In genomic region chr18:42113529-42114191, GRCh38 we compare ENCODE assay signal across 8 cellular contexts.
A peak's percentile ranks its signal among the peaks of the same experiment; 100 is the strongest.
DNase-seq lines count a peak whose midpoint lies in the region; ATAC-seq, FAIRE-seq and TF ChIP-seq lines count a peak whose summit lies in the region.

No MANE protein-coding gene starts in this region.

- no peaks in the 10 kb centered on the region for H3K36me3 ChIP-seq in H1 (ENCODE audit: control insufficient read depth in 2 of 4, insufficient read depth in 4 of 4, low read length in 3 of 4)

- TF ChIP-seq POLR2A in H1 (IDR thresholded peaks at IDR 0.05; ENCODE audit: control extremely low read depth in 1 of 2, low read depth in 2 of 2, low read length in 2 of 2) (no peak), H54 (IDR thresholded peaks at IDR 0.05; ENCODE audit: low read depth, low read length) (no peak)

- WGBS in H1 (ENCODE audit: extremely low coverage in 1 of 2, insufficient coverage in 1 of 2, insufficient read length in 1 of 2, insufficient replicate concordance in 2 of 2, low coverage in 1 of 2, low lambda C conversion rate in 2 of 2, missing lambda C conversion rate in 1 of 2), 2 experiments = 92% methylated on average over 5 of the region's 5 CpGs; no CpG with 5 or more reads in 1 of the 2 experiments

- POLR2A ChIA-PET in H1 (lab: Charles Lee; ENCODE audit: partially characterized antibody) = no interaction called here

- H3K79me1 ChIP-seq in H1 (ENCODE audit: low read depth, low read length) = no peaks in the 10 kb centered on the region

- H2BK120ac ChIP-seq in H1 (replicated peaks; ENCODE audit: low read depth, low read length) = no peak overlapping the region

- H4K8ac ChIP-seq in H1 (ENCODE audit: extremely low read depth, insufficient read depth, low read length) = no peak overlapping the region

- H4K91ac ChIP-seq in H1 (replicated peaks; ENCODE audit: insufficient read length, low read length) = no peak overlapping the region

- no peak overlapping the region for H2BK12ac ChIP-seq in H1 (ENCODE audit: low read depth, low read length)

- H2AFZ ChIP-seq in H1 (ENCODE audit: low read length) = peak overlapping the region; percentile 60

- TF ChIP-seq CTCF in H1 (IDR thresholded peaks at IDR 0.05; ENCODE audit: control extremely low read depth in 1 of 3, insufficient read depth in 1 of 3, low read depth in 1 of 3, low read length in 3 of 3) = no peak

- no peak overlapping the region for H3K23ac ChIP-seq in H1 (ENCODE audit: insufficient read length)

- no peaks in the 10 kb centered on the region for H3K79me2 ChIP-seq in H1 (ENCODE audit: control insufficient read depth in 1 of 2, insufficient read depth in 2 of 2, low read length in 2 of 2)

- H3K18ac ChIP-seq in H1 (ENCODE audit: extremely low read depth, low read length) = no peak overlapping the region

- H3K27ac ChIP-seq in H1 (ENCODE audit: low read depth, low read length) = no peak overlapping the region

- DNase-seq in EL (peak; percentile 24), NCI-H460 (ENCODE audit: extremely low read depth, low read depth) (peak; percentile 18), H1 (ENCODE audit: low read depth in 1 of 2, low spot score in 2 of 2) (no peak), superior temporal gyrus (ENCODE audit: extremely low spot score) (peak; percentile 27), H54 (ENCODE audit: insufficient read length, low spot score) (no peak), NCI-H82 (lab: John Stamatoyannopoulos, UW) (no peak), anterior cingulate cortex (lab: John Stamatoyannopoulos, UW) (no peak)

- no peak overlapping the region for H2BK5ac ChIP-seq in H1 (ENCODE audit: low read depth, low read length)

- CTCF ChIA-PET in H1 (lab: Charles Lee; ENCODE audit: partially characterized antibody) = interaction anchor here (0.6 to 3.0 kb wide), 62 partner anchors 8 to 1479 kb away, joined by 3 to 13 read pairs (median 4); no protein-coding TSS in a partner anchor

- H4K5ac ChIP-seq in H1 (ENCODE audit: insufficient read length, low read depth, low read length) = no peak overlapping the region

- no peak overlapping the region for H2BK20ac ChIP-seq in H1 (ENCODE audit: low read length)

- H3K4me1 ChIP-seq in H1 (replicated peaks in 1 of 4; ENCODE audit: control insufficient read depth in 3 of 4, insufficient read depth in 4 of 4, low read length in 3 of 4) = no peaks in the 10 kb centered on the region

- no peak overlapping the region for H3K56ac ChIP-seq in H1 (replicated peaks; ENCODE audit: insufficient read length, low read depth, low read length)

- H3K14ac ChIP-seq in H1 (ENCODE audit: insufficient read length) = no peak overlapping the region

- no peak overlapping the region for H3K9ac ChIP-seq in H1 (replicated peaks in 1 of 4; ENCODE audit: extremely low read depth in 1 of 4, low read depth in 3 of 4, low read length in 3 of 4)

- H4K20me1 ChIP-seq in H1 (replicated peaks in 1 of 2; ENCODE audit: control insufficient read depth in 1 of 2, insufficient read depth in 2 of 2, low read length in 2 of 2) = no peaks in the 10 kb centered on the region

- no peak overlapping the region for H3K4me3 ChIP-seq in H1 (ENCODE audit: extremely low read depth in 1 of 4, insufficient read depth in 2 of 4, low read depth in 3 of 4, low read length in 4 of 4)

- no peak overlapping the region for H3K4me2 ChIP-seq in H1 (ENCODE audit: insufficient read depth in 1 of 2, low read depth in 2 of 2, low read length in 2 of 2)

- H2BK15ac ChIP-seq in H1 (ENCODE audit: low read length) = no peak overlapping the region

- TF ChIP-seq RAD21 in H1 (IDR thresholded peaks at IDR 0.05 in 1 of 2, conservative IDR thresholded peaks at IDR 0.05 in 1 of 2; ENCODE audit: low read depth in 2 of 2, low read length in 2 of 2) = no peak

- H3K4ac ChIP-seq in H1 (replicated peaks; ENCODE audit: insufficient read length, low read depth, low read length) = no peak overlapping the region

- no peak for FAIRE-seq in H1 (lab: Jason Lieb, UNC)
- no peak for FAIRE-seq in H54 (lab: Jason Lieb, UNC)

- peak; percentile 56 for ATAC-seq in GM21825 (IDR thresholded peaks at IDR 0.05; ENCODE audit: unreplicated experiment)

- no peak for TF ChIP-seq EP300 in H1 (IDR thresholded peaks at IDR 0.05; ENCODE audit: borderline replicate concordance in 1 of 2, low read depth in 2 of 2, low read length in 2 of 2)

- no peak overlapping the region for H2AK5ac ChIP-seq in H1 (ENCODE audit: low read depth, low read length)

- H3K27me3 ChIP-seq in H1 (replicated peaks in 1 of 4; ENCODE audit: control insufficient read depth in 3 of 4, extremely low read depth in 1 of 4, insufficient read depth in 3 of 4, low read length in 3 of 4) = no peaks in the 10 kb centered on the region

- no peaks in the 10 kb centered on the region; a peak in 1 of 4 replicates for H3K9me3 ChIP-seq in H1 (ENCODE audit: insufficient read depth in 2 of 2, low read depth in 1 of 2, low read length in 1 of 2)

- no peaks in the 10 kb centered on the region; the same call in 1 of the 2 replicates for H3K23me2 ChIP-seq in H1 (ENCODE audit: low read depth, low read length)

TF ChIP-seq in H1, 55 proteins besides CTCF, POLR2A, EP300 and RAD21:
- TF ChIP-seq GABPA (IDR thresholded peaks at IDR 0.05; ENCODE audit: borderline replicate concordance, insufficient read depth, low read length) = no peak
- no peak for TF ChIP-seq CBX5 (IDR thresholded peaks at IDR 0.05; ENCODE audit: low read depth, low read length)
- TF ChIP-seq KDM5A (IDR thresholded peaks at IDR 0.05; ENCODE audit: low read length) = no peak
- no peak for TF ChIP-seq CEBPB (IDR thresholded peaks at IDR 0.05; ENCODE audit: low read depth, low read length)
- no peak for TF ChIP-seq RBBP5 (IDR thresholded peaks at IDR 0.05; ENCODE audit: borderline replicate concordance, low read depth, low read length)
- no peak for TF ChIP-seq HDAC6 (IDR thresholded peaks at IDR 0.05; ENCODE audit: low read depth, low read length)

Comparison
In these comparisons a context has a peak if more than half of its experiments do, and no peak if none do; other contexts are left out.
1. DNase-seq: peak in EL (single experiment), NCI-H460 (single experiment) and superior temporal gyrus (single experiment); none in H1 (0 of 2), H54 (single experiment), NCI-H82 (single experiment) and anterior cingulate cortex (0 of 58).